In the genomic region with DNA sequence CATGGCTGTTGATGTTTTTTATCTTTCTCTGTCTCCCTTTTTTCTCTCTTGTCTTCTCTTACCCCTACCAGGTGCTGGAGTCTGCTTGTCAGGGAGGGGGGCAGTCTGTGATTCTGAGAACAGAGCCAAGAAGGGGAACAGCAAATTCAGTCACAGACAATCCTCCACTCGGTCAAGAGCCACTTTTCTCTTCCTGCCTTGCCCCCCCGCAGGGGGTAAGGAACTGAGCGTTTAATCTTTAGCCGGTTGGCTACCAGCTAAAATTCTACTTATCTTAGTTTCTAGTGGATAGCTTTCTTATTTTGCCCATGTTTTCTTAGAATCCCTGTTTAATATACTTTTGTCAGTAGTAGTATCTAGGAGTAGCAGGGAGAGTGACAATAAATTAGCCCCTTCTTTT, we compare ENCODE assay signal across 10 cellular contexts. TPM values are rescaled to one million over a fixed set of nuclear protein-coding genes. Genes with fewer than 3 reads are reported as not detected.
DNase-seq lines count a peak whose midpoint lies in the region; ATAC-seq and TF ChIP-seq lines count a peak whose summit lies in the region.
"Had no signal": no experiment of that assay in that cellular context is flagged by ENCODE, and none has a peak within 500 bp of the region (broad histone marks: within the 10 kb centered on the region; RNA-seq: fewer than 3 reads in every experiment).

No MANE protein-coding gene starts in this region.

- no peak for TF ChIP-seq CTCF in choroid plexus epithelial cell (conservative IDR thresholded peaks at IDR 0.05; ENCODE audit: low read depth, low read length)
- no peak for TF ChIP-seq CTCF in nephron progenitor cell (IDR thresholded peaks at IDR 0.05)

- H3K4me1 Mint-ChIP-seq in IgD-negative memory B cell (peaks cover 17 to 28% (median 23%) of the 10 kb centered on the region in 3 donors), nephron progenitor cell (peaks cover 54% of the 10 kb centered on the region)

- H3K27ac Mint-ChIP-seq in IgD-negative memory B cell (peak overlapping the region; percentile 55 to 81 (median 78)), nephron progenitor cell (peak overlapping the region; percentile 93)

- H3K9me3 Mint-ChIP-seq in IgD-negative memory B cell (no peaks in the 10 kb centered on the region), nephron progenitor cell (no peaks in the 10 kb centered on the region)

- H3K4me3 Mint-ChIP-seq in IgD-negative memory B cell: peak overlapping the region; percentile 58 to 90 (median 84)
- H3K4me3 Mint-ChIP-seq in nephron progenitor cell: peak overlapping the region; percentile 88

- H3K4me3 ChIP-seq in choroid plexus epithelial cell (ENCODE audit: low read depth, low read length): peak overlapping the region; percentile 7

- no peak for ATAC-seq in GM18870 (IDR thresholded peaks at IDR 0.05; ENCODE audit: unreplicated experiment)
- no peak for ATAC-seq in GM18858 (IDR thresholded peaks at IDR 0.05; ENCODE audit: unreplicated experiment)
- ATAC-seq: left cardiac atrium had no signal

- H3K27me3 Mint-ChIP-seq in IgD-negative memory B cell: peaks cover 6% of the 10 kb centered on the region
- no peaks in the 10 kb centered on the region for H3K27me3 Mint-ChIP-seq in nephron progenitor cell (ENCODE audit: low read depth, poor library complexity)

- DNase-seq in CD1c-positive myeloid dendritic cell (ENCODE audit: extremely low spot score) (peak; percentile 32), choroid plexus epithelial cell (ENCODE audit: low read depth) (no peak), nephron progenitor cell (no peak), ecto neural progenitor cell (ENCODE audit: low spot score) (no peak), epidermal melanocyte (ENCODE audit: insufficient read length, low spot score) (no peak)
- DNase-seq: left cardiac atrium, NCI-H2029 treated with DMSO at 0.1 percent for 48 hours had no signal

- no peaks in the 10 kb centered on the region for H3K36me3 Mint-ChIP-seq in IgD-negative memory B cell
- peaks cover 13% of the 10 kb centered on the region for H3K36me3 Mint-ChIP-seq in nephron progenitor cell (ENCODE audit: low read depth)

RNA-seq across cellular contexts. Expression of a gene that starts 1.9 kb away (rescaled TPM):
- polyA plus RNA-seq in IgD-negative memory B cell: 10.9 TPM

RNA-seq across cellular contexts. Expression of a gene that starts 37.1 kb away (rescaled TPM):
- not detected for polyA plus RNA-seq in IgD-negative memory B cell
